Comparison of ENCODE assay signal across 14 cellular contexts in genomic region chr16:20459227-20459626, GRCh38. TPM values are rescaled to one million over a fixed set of nuclear protein-coding genes. Genes with fewer than 3 reads are reported as not detected.
"Had no signal": no experiment of that assay in that cellular context is flagged by ENCODE, and none has a peak within 500 bp of the region (broad histone marks: within the 10 kb centered on the region; RNA-seq: fewer than 3 reads in every experiment).

No MANE protein-coding gene starts in this region.

RNA-seq across cellular contexts. Expression of gene ACSM2A, which starts 7.9 kb away (rescaled TPM):
- total RNA-seq: stomach, suprapubic skin, temporal lobe, thoracic aorta, tibial nerve, transverse colon, upper lobe of right lung, ureter, urinary bladder, uterus, vagina had no signal

RNA-seq across cellular contexts. Expression of gene PDILT, which starts 54.7 kb away (rescaled TPM):
- total RNA-seq: subcutaneous adipose tissue, suprapubic skin, temporal lobe, thoracic aorta, thyroid gland, tibial nerve, transverse colon, upper lobe of left lung, upper lobe of right lung, ureter, urinary bladder, uterus, vagina had no signal
- polyA plus RNA-seq: urinary bladder had no signal
